Comparison of ENCODE assay signal across 8 cellular contexts in genomic region chr16:25257504-25257955, GRCh38.
A peak's percentile ranks its signal among the peaks of the same experiment; 100 is the strongest.
DNase-seq lines count a peak whose midpoint lies in the region; ATAC-seq and TF ChIP-seq lines count a peak whose summit lies in the region.

Gene ZKSCAN2, minus strand, starts transcription at chr16:25257845. Its CDS starts 718 bp downstream, at chr16:25257127.

- no peak for TF ChIP-seq CTCF in OCI-LY1 (IDR thresholded peaks at IDR 0.05; ENCODE audit: low read length)

- H3K27ac ChIP-seq in OCI-LY1 (ENCODE audit: low read depth, low read length, poor library complexity, severe bottlenecking): peak within 1 kb of the TSS; percentile 83

- peaks cover 25% of the 10 kb centered on the region for H3K36me3 ChIP-seq in OCI-LY1 (ENCODE audit: insufficient read depth, low read length)
- no peaks in the 10 kb centered on the region for H3K36me3 ChIP-seq in mucosa of stomach (ENCODE audit: control insufficient read depth, insufficient read depth, low read length)

- H3K79me2 ChIP-seq in OCI-LY1 (ENCODE audit: insufficient read depth, low read length): peaks cover 23% of the 10 kb centered on the region

- no peaks in the 10 kb centered on the region for H3K27me3 ChIP-seq in OCI-LY1 (ENCODE audit: insufficient read depth, low read length)
- no peaks in the 10 kb centered on the region for H3K27me3 ChIP-seq in mucosa of stomach (ENCODE audit: control insufficient read depth, insufficient read depth, low read length)

- H4K20me1 ChIP-seq in OCI-LY1 (ENCODE audit: insufficient read depth, low read length): no peaks in the 10 kb centered on the region

- H3K9me2 ChIP-seq in OCI-LY1 (ENCODE audit: low read depth, low read length): no peaks in the 10 kb centered on the region

- peak; percentile 95 for DNase-seq in COLO668 (lab: John Stamatoyannopoulos, UW; ENCODE audit: unreplicated experiment)
- DNase-seq in activated T-cell treated with anti-CD3 and anti-CD28 coated beads, Interleukin-2, amount 50 U/mL, for 1 hour: peak; percentile 82
- peak; percentile 91 to 95 for DNase-seq in erythroblast (lab: John Stamatoyannopoulos, UW)
- peak; percentile 89 for DNase-seq in stimulated activated CD8-positive, alpha-beta memory T cell treated with anti-CD3 and anti-CD28 coated beads, Interleukin-4, amount 100 ng/mL, for 48 hours

- ATAC-seq in GM19438 (IDR thresholded peaks at IDR 0.05; ENCODE audit: low read depth, unreplicated experiment): peak; percentile 81
- peak; percentile 74 for ATAC-seq in HG03565 (IDR thresholded peaks at IDR 0.05; ENCODE audit: unreplicated experiment)

- no peak within 1 kb of the TSS for H2AFZ ChIP-seq in OCI-LY1 (ENCODE audit: low read length)

- H3K9me3 ChIP-seq in OCI-LY1 (ENCODE audit: low read length) (no peaks in the 10 kb centered on the region), mucosa of stomach (ENCODE audit: control insufficient read depth, low read length) (no peaks in the 10 kb centered on the region)

- H3K4me3 ChIP-seq in OCI-LY1 (ENCODE audit: low read depth, low read length, poor library complexity, severe bottlenecking) (peak within 1 kb of the TSS; percentile 82), mucosa of stomach (ENCODE audit: low read length) (peak within 1 kb of the TSS; percentile 90)

- H3K4me1 ChIP-seq in OCI-LY1 (ENCODE audit: insufficient read depth, low read length, severe bottlenecking): peaks cover 43% of the 10 kb centered on the region
- peaks cover 17% of the 10 kb centered on the region for H3K4me1 ChIP-seq in mucosa of stomach (ENCODE audit: control insufficient read depth, insufficient read depth, low read length)

- H3F3A ChIP-seq in OCI-LY1 (ENCODE audit: insufficient read depth, low read length): no peaks in the 10 kb centered on the region

- H3K9ac ChIP-seq in OCI-LY1 (ENCODE audit: low read length) (peak within 1 kb of the TSS; percentile 87), mucosa of stomach (ENCODE audit: low read length) (peak within 1 kb of the TSS; percentile 93)

- H3K4me2 ChIP-seq in OCI-LY1 (ENCODE audit: low read length): peak within 1 kb of the TSS; percentile 98

- TF ChIP-seq POLR2A in erythroblast (IDR thresholded peaks at IDR 0.05; ENCODE audit: low read length): peak; percentile 86

Comparison
In these comparisons a context has a peak if more than half of its experiments do, and no peak if none do; other contexts are left out.
1. Peak in every context shown above with its lines: DNase-seq, ATAC-seq, H3K4me3 ChIP-seq and H3K27ac ChIP-seq.